8 cellular contexts compared by ENCODE assay signal in genomic region chr15:60326824-60327654, GRCh38.
DNase-seq lines count a peak whose midpoint lies in the region; ATAC-seq and TF ChIP-seq lines count a peak whose summit lies in the region.

No MANE protein-coding gene starts in this region.

- DNase-seq in natural killer cell: no peak
- DNase-seq in natural killer cell treated with Interleukin-12 subunit alpha and Interleukin-12 subunit beta and Interleukin-15 and Interleukin-18, amount 100 ng/mL, for 72 hours (ENCODE audit: low spot score): no peak
- peak; percentile 17 for DNase-seq in NCI-H1092 (lab: John Stamatoyannopoulos, UW)
- DNase-seq in SW480 (ENCODE audit: low spot score): peak; percentile 52
- DNase-seq in osteoblast (ENCODE audit: insufficient read length, low spot score, missing footprints): no peak
- no peak for DNase-seq in activated gamma-delta T cell treated with Interleukin-2 at 50 U/mL for 16 hours

- intact Hi-C loops in natural killer cell (cut with micrococcal nuclease): no loop called here

- peaks cover 0 to 3% of the 10 kb centered on the region in 2 donors for H3K4me1 Mint-ChIP-seq in natural killer cell
- no peaks in the 10 kb centered on the region for H3K4me1 Mint-ChIP-seq in natural killer cell treated with Interleukin-12 subunit alpha and Interleukin-12 subunit beta and Interleukin-15 and Interleukin-18, amount 100 ng/mL, for 72 hours (ENCODE audit: low read depth in 2 of 2)

- peak in 2 of 3 donors; percentile 43 to 46 for ATAC-seq in natural killer cell
- ATAC-seq in natural killer cell treated with Interleukin-12 subunit alpha and Interleukin-12 subunit beta and Interleukin-15 and Interleukin-18, amount 100 ng/mL, for 72 hours: no peak
- ATAC-seq in esophagus mucosa: peak; percentile 57
- ATAC-seq in HG03097 (IDR thresholded peaks at IDR 0.05; ENCODE audit: low FRiP score, unreplicated experiment): no peak

- H3K9me3 ChIP-seq in osteoblast (ENCODE audit: low read depth, low read length): no peaks in the 10 kb centered on the region

- no peak overlapping the region for H3K4me3 ChIP-seq in osteoblast (ENCODE audit: insufficient read depth, low read length)

- H3K4me3 Mint-ChIP-seq in natural killer cell: no peak overlapping the region
- no peak overlapping the region for H3K4me3 Mint-ChIP-seq in natural killer cell treated with Interleukin-12 subunit alpha and Interleukin-12 subunit beta and Interleukin-15 and Interleukin-18, amount 100 ng/mL, for 72 hours

- no peaks in the 10 kb centered on the region for H3K9me3 Mint-ChIP-seq in natural killer cell
- H3K9me3 Mint-ChIP-seq in natural killer cell treated with Interleukin-12 subunit alpha and Interleukin-12 subunit beta and Interleukin-15 and Interleukin-18, amount 100 ng/mL, for 72 hours: no peaks in the 10 kb centered on the region

- no peaks in the 10 kb centered on the region for H3K36me3 ChIP-seq in osteoblast (ENCODE audit: insufficient read depth, low read length)

- H3K27ac ChIP-seq in osteoblast (ENCODE audit: low read depth, low read length): no peak overlapping the region

- H3K79me2 ChIP-seq in osteoblast (ENCODE audit: insufficient read depth, low read length): no peaks in the 10 kb centered on the region

- H3K4me1 ChIP-seq in osteoblast (ENCODE audit: insufficient read depth, low read length): peaks cover 8% of the 10 kb centered on the region

- no peak overlapping the region for H3K4me2 ChIP-seq in osteoblast (ENCODE audit: insufficient read depth, low read length)

- H2AFZ ChIP-seq in osteoblast (ENCODE audit: low read length): no peak overlapping the region

- peaks cover 49% of the 10 kb centered on the region for H3K27me3 ChIP-seq in osteoblast (ENCODE audit: insufficient read depth, low read length)

- no peaks in the 10 kb centered on the region for H4K20me1 ChIP-seq in osteoblast (ENCODE audit: insufficient read depth, low read length)

- H3K27ac Mint-ChIP-seq in natural killer cell: no peak overlapping the region
- H3K27ac Mint-ChIP-seq in natural killer cell treated with Interleukin-12 subunit alpha and Interleukin-12 subunit beta and Interleukin-15 and Interleukin-18, amount 100 ng/mL, for 72 hours: no peak overlapping the region

- H3K27me3 Mint-ChIP-seq in natural killer cell (ENCODE audit: low read depth in 2 of 2): peaks cover 33 to 56% of the 10 kb centered on the region in 2 donors
- peaks cover 43 to 50% of the 10 kb centered on the region in 2 donors for H3K27me3 Mint-ChIP-seq in natural killer cell treated with Interleukin-12 subunit alpha and Interleukin-12 subunit beta and Interleukin-15 and Interleukin-18, amount 100 ng/mL, for 72 hours

- TF ChIP-seq CTCF in natural killer cell (IDR thresholded peaks at IDR 0.05) (peak; percentile 65), osteoblast (IDR thresholded peaks at IDR 0.05; ENCODE audit: extremely low read depth, low read depth, low read length) (peak; percentile 92)

- no peaks in the 10 kb centered on the region for H3K36me3 Mint-ChIP-seq in natural killer cell
- H3K36me3 Mint-ChIP-seq in natural killer cell treated with Interleukin-12 subunit alpha and Interleukin-12 subunit beta and Interleukin-15 and Interleukin-18, amount 100 ng/mL, for 72 hours: no peaks in the 10 kb centered on the region

Comparison
In these comparisons a context has a peak if more than half of its experiments do, and no peak if none do; other contexts are left out.
1. ATAC-seq: peak in natural killer cell (2 of 3) and esophagus mucosa (single experiment); none in natural killer cell treated with Interleukin-12 subunit alpha and Interleukin-12 subunit beta and Interleukin-15 and Interleukin-18, amount 100 ng/mL, for 72 hours (0 of 2) and HG03097 (single experiment).
2. DNase-seq: peak in NCI-H1092 (single experiment) and SW480 (single experiment); none in natural killer cell (single experiment), natural killer cell treated with Interleukin-12 subunit alpha and Interleukin-12 subunit beta and Interleukin-15 and Interleukin-18, amount 100 ng/mL, for 72 hours (single experiment), osteoblast (single experiment) and activated gamma-delta T cell treated with Interleukin-2 at 50 U/mL for 16 hours (single experiment).